Comparison of ENCODE assay signal across 9 cellular contexts in the genomic region with DNA sequence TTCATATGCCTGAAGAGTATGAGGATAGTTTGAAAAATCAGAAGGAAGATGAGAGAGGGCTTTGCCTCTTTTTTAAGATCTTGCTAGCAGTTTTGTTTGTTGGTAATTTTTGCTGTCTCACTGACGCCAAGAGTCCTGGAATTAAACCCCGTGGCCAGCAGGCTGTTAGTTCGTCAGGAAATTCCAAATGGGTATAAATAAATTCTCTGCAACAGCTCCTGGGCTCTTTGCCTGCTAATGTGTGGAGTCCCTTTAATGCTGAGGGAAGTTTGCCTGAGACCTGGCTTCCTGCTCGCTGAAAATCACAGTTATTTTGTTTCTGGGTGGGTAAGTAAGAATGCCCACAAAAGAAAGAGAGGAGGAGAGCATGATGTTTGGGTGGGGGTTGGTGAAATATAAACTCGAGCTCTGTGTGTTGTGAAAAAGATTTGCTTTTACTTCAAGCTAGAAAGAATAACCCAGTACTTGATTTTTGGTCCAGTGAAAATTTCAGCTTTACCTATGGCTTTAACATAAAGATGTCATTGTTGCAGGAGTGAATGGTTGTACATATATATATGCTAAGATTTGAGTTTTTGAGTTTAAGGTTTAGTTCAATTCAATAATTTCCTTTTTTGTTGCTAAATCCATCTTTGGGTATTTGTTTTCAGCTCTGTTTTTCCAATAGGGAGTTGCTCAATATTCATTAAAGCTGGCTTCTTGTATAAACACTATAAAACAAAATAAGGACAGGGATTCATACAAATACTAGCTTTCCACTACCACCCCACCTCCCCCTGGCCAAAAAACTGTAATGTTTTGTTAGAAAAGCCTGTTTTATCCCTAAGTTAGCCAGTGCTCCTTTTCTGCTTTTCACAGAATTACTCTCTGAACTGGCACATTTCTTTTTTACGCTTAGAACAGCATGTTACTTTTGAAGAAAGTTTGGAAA.
DNase-seq lines count a peak whose midpoint lies in the region; ATAC-seq and TF ChIP-seq lines count a peak whose summit lies in the region.
"Had no signal": no experiment of that assay in that cellular context is flagged by ENCODE, and none has a peak within 500 bp of the region (broad histone marks: within the 10 kb centered on the region; RNA-seq: fewer than 3 reads in every experiment).

No MANE protein-coding gene starts in this region.

- no peak overlapping the region for H3K27ac Mint-ChIP-seq in T-helper 2 cell treated with Interferon-gamma antibody and Interleukin-4, amounts not matched to agents 5 μg/mL and 100 μg/mL, for 36 hours
- H3K27ac Mint-ChIP-seq: IgD-negative memory B cell had no signal

- H3K27ac ChIP-seq in DND-41 (ENCODE audit: low read length) (peak overlapping the region; percentile 72), left ventricle myocardium inferior (replicated peaks) (peak overlapping the region; percentile 97), WERI-Rb-1 (no peak overlapping the region)

- no peaks in the 10 kb centered on the region for H3K36me3 ChIP-seq in DND-41 (ENCODE audit: insufficient read depth, low read length)
- peaks cover 4% of the 10 kb centered on the region for H3K36me3 ChIP-seq in left ventricle myocardium inferior
- no peaks in the 10 kb centered on the region for H3K36me3 ChIP-seq in WERI-Rb-1

- H3K27me3 Mint-ChIP-seq in T-helper 2 cell treated with Interferon-gamma antibody and Interleukin-4, amounts not matched to agents 5 μg/mL and 100 μg/mL, for 36 hours (ENCODE audit: low read depth) = peaks cover 2% of the 10 kb centered on the region

- H3K27me3 ChIP-seq in DND-41 (ENCODE audit: insufficient read depth, low read length, poor library complexity) = no peaks in the 10 kb centered on the region
- H3K27me3 ChIP-seq in left ventricle myocardium inferior (ENCODE audit: low read depth) = no peaks in the 10 kb centered on the region
- H3K27me3 ChIP-seq in WERI-Rb-1 (ENCODE audit: insufficient read depth, low read depth, severe bottlenecking) = no peaks in the 10 kb centered on the region

- peaks cover 4% of the 10 kb centered on the region for H3K4me1 Mint-ChIP-seq in T-helper 2 cell treated with Interferon-gamma antibody and Interleukin-4, amounts not matched to agents 5 μg/mL and 100 μg/mL, for 36 hours (ENCODE audit: low read depth)

- H3K9me3 ChIP-seq in DND-41 (ENCODE audit: insufficient read depth, low read length, severe bottlenecking) (no peaks in the 10 kb centered on the region), left ventricle myocardium inferior (replicated peaks) (no peaks in the 10 kb centered on the region), WERI-Rb-1 (ENCODE audit: severe bottlenecking) (no peaks in the 10 kb centered on the region)

- H4K20me1 ChIP-seq in DND-41 (ENCODE audit: insufficient read depth, low read length) = no peaks in the 10 kb centered on the region

- no peak overlapping the region for H3K4me3 ChIP-seq in DND-41 (ENCODE audit: low read depth in 1 of 2, low read length in 2 of 2)
- peak overlapping the region; percentile 64 for H3K4me3 ChIP-seq in left ventricle myocardium inferior
- no peak overlapping the region for H3K4me3 ChIP-seq in WERI-Rb-1 (ENCODE audit: low read depth, low read length)

- DNase-seq in DND-41 (no peak), amygdala (lab: John Stamatoyannopoulos, UW) (peak in 32 of 56 donors; percentile 16 to 81 (median 46)), left ventricle myocardium inferior (peak; percentile 28), putamen (ENCODE audit: low spot score) (peak; percentile 87), D341Med (ENCODE audit: low spot score) (no peak), WERI-Rb-1 (no peak)
- no peak for DNase-seq in T-helper 2 cell treated with Interferon-gamma antibody and Interleukin-4, amounts not matched to agents 5 μg/mL and 100 μg/mL, for 36 hours (ENCODE audit: low spot score)

- H3K4me3 Mint-ChIP-seq in T-helper 2 cell treated with Interferon-gamma antibody and Interleukin-4, amounts not matched to agents 5 μg/mL and 100 μg/mL, for 36 hours = no peak overlapping the region

- H2AFZ ChIP-seq in DND-41 (ENCODE audit: low read depth, low read length) = peak overlapping the region; percentile 17

- intact Hi-C loops in left ventricle myocardium inferior (cut with micrococcal nuclease) = loop anchor here (5.0 to 10.0 kb wide), 2 partner anchors 61 to 66 kb away; no protein-coding TSS in a partner anchor

- peak overlapping the region; percentile 30; the same call in 1 of the 2 replicates for H3K9ac ChIP-seq in DND-41 (ENCODE audit: low read depth, low read length)

- H3K36me3 Mint-ChIP-seq in T-helper 2 cell treated with Interferon-gamma antibody and Interleukin-4, amounts not matched to agents 5 μg/mL and 100 μg/mL, for 36 hours (ENCODE audit: low read depth) = no peaks in the 10 kb centered on the region
- H3K36me3 Mint-ChIP-seq: IgD-negative memory B cell had no signal

- ATAC-seq in DND-41 (ENCODE audit: insufficient read depth, low read depth) = no peak
- no peak for ATAC-seq in GM18502 (IDR thresholded peaks at IDR 0.05; ENCODE audit: poor library complexity, unreplicated experiment)

- TF ChIP-seq CTCF in DND-41 (IDR thresholded peaks at IDR 0.05; ENCODE audit: borderline replicate concordance, extremely low read depth, low read length, poor library complexity, severe bottlenecking) = no peak
- TF ChIP-seq CTCF in left ventricle myocardium inferior (IDR thresholded peaks at IDR 0.05; ENCODE audit: borderline replicate concordance) = no peak
- no peak for TF ChIP-seq CTCF in WERI-Rb-1 (IDR thresholded peaks at IDR 0.05; ENCODE audit: low read depth, low read length)

- peak overlapping the region; percentile 19; the same call in 1 of the 2 replicates for H3K4me2 ChIP-seq in DND-41 (ENCODE audit: insufficient read depth, low read length)

- H3K4me1 ChIP-seq in DND-41 (ENCODE audit: insufficient read depth, low read length) = peaks cover 27% of the 10 kb centered on the region
- peaks cover 99% of the 10 kb centered on the region for H3K4me1 ChIP-seq in left ventricle myocardium inferior

- H3K9me3 Mint-ChIP-seq in T-helper 2 cell treated with Interferon-gamma antibody and Interleukin-4, amounts not matched to agents 5 μg/mL and 100 μg/mL, for 36 hours = no peaks in the 10 kb centered on the region
- H3K9me3 Mint-ChIP-seq: IgD-negative memory B cell had no signal

- no peaks in the 10 kb centered on the region for H3K79me2 ChIP-seq in DND-41 (ENCODE audit: insufficient read depth, low read length)

Comparison
In these comparisons a context has a peak if more than half of its experiments do, and no peak if none do; other contexts are left out.
1. DNase-seq: peak in amygdala (32 of 56), left ventricle myocardium inferior (single experiment) and putamen (single experiment); none in DND-41 (single experiment), D341Med (single experiment), WERI-Rb-1 (single experiment) and T-helper 2 cell treated with Interferon-gamma antibody and Interleukin-4, amounts not matched to agents 5 μg/mL and 100 μg/mL, for 36 hours (single experiment).